Comparison of ENCODE assay signal across 1 cellular context in the genomic region with DNA sequence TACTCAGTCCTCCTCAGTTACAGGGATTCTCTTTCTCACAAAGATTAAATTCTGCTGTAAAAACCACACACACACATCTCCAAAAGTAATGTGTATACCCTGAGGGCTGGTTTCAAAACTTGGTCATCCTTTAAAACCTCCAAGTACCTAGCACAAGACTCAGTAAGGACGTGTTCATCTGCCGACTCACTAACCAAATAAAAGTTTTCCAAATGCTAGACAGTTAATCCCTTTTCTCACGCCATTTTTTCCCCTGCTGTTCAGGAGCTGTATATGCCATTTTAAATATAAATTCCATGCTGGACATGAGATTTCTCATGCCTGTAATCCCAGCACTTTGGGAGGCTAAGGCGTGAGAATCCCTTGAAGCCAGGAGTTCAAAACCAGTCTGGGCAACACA.
A peak's percentile ranks its signal among the peaks of the same experiment; 100 is the strongest.
TF ChIP-seq lines count a peak whose summit lies in the region.

No MANE protein-coding gene starts in this region.

TF ChIP-seq in HEK293, 187 proteins besides CTCF, POLR2A, EP300 and RAD21 (continued from another document):
- TF ChIP-seq, protein P1, sequence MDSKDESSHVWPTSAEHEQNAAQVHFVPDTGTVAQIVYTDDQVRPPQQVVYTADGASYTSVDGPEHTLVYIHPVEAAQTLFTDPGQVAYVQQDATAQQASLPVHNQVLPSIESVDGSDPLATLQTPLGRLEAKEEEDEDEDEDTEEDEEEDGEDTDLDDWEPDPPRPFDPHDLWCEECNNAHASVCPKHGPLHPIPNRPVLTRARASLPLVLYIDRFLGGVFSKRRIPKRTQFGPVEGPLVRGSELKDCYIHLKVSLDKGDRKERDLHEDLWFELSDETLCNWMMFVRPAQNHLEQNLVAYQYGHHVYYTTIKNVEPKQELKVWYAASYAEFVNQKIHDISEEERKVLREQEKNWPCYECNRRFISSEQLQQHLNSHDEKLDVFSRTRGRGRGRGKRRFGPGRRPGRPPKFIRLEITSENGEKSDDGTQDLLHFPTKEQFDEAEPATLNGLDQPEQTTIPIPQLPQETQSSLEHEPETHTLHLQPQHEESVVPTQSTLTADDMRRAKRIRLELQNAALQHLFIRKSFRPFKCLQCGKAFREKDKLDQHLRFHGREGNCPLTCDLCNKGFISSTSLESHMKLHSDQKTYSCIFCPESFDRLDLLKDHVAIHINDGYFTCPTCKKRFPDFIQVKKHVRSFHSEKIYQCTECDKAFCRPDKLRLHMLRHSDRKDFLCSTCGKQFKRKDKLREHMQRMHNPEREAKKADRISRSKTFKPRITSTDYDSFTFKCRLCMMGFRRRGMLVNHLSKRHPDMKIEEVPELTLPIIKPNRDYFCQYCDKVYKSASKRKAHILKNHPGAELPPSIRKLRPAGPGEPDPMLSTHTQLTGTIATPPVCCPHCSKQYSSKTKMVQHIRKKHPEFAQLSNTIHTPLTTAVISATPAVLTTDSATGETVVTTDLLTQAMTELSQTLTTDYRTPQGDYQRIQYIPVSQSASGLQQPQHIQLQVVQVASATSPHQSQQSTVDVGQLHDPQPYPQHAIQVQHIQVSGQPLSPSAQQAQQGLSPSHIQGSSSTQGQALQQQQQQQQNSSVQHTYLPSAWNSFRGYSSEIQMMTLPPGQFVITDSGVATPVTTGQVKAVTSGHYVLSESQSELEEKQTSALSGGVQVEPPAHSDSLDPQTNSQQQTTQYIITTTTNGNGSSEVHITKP (tag by site-specific recombination; IDR thresholded peaks at IDR 0.05) = 0 out of 2 replicates have a peak, but pooled peaks have one; percentile 3
- TF ChIP-seq SP7 (tag by site-specific recombination; IDR thresholded peaks at IDR 0.05) (0 out of 2 replicates have a peak, but pooled peaks have one; percentile 37), HOXD13 (CRISPR knock-in tag; IDR thresholded peaks at IDR 0.05; ENCODE audit: borderline replicate concordance) (0 out of 2 replicates have a peak, but pooled peaks have one; percentile 72), ZNF366 (tag by site-specific recombination; conservative IDR thresholded peaks at IDR 0.05) (0 out of 2 replicates have a peak, but pooled peaks have one; percentile 13), IKZF3 (tag by site-specific recombination; IDR thresholded peaks at IDR 0.05) (peak; percentile 15; the same call in 1 of the 2 replicates), ZXDB (tag by site-specific recombination; IDR thresholded peaks at IDR 0.05) (0 out of 2 replicates have a peak, but pooled peaks have one; percentile 13), OSR2 (tag by site-specific recombination; IDR thresholded peaks at IDR 0.05) (peak; percentile 39; the same call in 1 of the 2 replicates), ZSCAN30 (tag by site-specific recombination; IDR thresholded peaks at IDR 0.05) (0 out of 2 replicates have a peak, but pooled peaks have one; percentile 9), ZBTB17 (tag by site-specific recombination; IDR thresholded peaks at IDR 0.05) (peak; percentile 34), KLF10 (tag by site-specific recombination; IDR thresholded peaks at IDR 0.05) (no peak), GLIS1 (tag by site-specific recombination; IDR thresholded peaks at IDR 0.05) (no peak; the same call in 1 of the 2 replicates), ZNF629 (tag by site-specific recombination; IDR thresholded peaks at IDR 0.05) (peak; percentile 57; the same call in 1 of the 2 replicates), MZF1 (tag by site-specific recombination; IDR thresholded peaks at IDR 0.05; ENCODE audit: borderline replicate concordance) (peak; percentile 43), TRIM28 (IDR thresholded peaks at IDR 0.05; ENCODE audit: borderline replicate concordance, low read length) (peak; percentile 78; the same call in 1 of the 2 replicates), FEZF1 (tag by site-specific recombination; IDR thresholded peaks at IDR 0.05) (peak; percentile 20; the same call in 1 of the 2 replicates), KLF8 (tag by site-specific recombination; IDR thresholded peaks at IDR 0.05) (peak; percentile 47; the same call in 1 of the 2 replicates), ZNF555 (tag by site-specific recombination; conservative IDR thresholded peaks at IDR 0.05) (no peak)
- TF ChIP-seq, protein P2, sequence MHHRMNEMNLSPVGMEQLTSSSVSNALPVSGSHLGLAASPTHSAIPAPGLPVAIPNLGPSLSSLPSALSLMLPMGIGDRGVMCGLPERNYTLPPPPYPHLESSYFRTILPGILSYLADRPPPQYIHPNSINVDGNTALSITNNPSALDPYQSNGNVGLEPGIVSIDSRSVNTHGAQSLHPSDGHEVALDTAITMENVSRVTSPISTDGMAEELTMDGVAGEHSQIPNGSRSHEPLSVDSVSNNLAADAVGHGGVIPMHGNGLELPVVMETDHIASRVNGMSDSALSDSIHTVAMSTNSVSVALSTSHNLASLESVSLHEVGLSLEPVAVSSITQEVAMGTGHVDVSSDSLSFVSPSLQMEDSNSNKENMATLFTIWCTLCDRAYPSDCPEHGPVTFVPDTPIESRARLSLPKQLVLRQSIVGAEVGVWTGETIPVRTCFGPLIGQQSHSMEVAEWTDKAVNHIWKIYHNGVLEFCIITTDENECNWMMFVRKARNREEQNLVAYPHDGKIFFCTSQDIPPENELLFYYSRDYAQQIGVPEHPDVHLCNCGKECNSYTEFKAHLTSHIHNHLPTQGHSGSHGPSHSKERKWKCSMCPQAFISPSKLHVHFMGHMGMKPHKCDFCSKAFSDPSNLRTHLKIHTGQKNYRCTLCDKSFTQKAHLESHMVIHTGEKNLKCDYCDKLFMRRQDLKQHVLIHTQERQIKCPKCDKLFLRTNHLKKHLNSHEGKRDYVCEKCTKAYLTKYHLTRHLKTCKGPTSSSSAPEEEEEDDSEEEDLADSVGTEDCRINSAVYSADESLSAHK (tag by site-specific recombination; IDR thresholded peaks at IDR 0.05) = peak; percentile 58; the same call in 1 of the 2 replicates
- TF ChIP-seq, protein P3, sequence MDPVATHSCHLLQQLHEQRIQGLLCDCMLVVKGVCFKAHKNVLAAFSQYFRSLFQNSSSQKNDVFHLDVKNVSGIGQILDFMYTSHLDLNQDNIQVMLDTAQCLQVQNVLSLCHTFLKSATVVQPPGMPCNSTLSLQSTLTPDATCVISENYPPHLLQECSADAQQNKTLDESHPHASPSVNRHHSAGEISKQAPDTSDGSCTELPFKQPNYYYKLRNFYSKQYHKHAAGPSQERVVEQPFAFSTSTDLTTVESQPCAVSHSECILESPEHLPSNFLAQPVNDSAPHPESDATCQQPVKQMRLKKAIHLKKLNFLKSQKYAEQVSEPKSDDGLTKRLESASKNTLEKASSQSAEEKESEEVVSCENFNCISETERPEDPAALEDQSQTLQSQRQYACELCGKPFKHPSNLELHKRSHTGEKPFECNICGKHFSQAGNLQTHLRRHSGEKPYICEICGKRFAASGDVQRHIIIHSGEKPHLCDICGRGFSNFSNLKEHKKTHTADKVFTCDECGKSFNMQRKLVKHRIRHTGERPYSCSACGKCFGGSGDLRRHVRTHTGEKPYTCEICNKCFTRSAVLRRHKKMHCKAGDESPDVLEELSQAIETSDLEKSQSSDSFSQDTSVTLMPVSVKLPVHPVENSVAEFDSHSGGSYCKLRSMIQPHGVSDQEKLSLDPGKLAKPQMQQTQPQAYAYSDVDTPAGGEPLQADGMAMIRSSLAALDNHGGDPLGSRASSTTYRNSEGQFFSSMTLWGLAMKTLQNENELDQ (tag by site-specific recombination; IDR thresholded peaks at IDR 0.05; ENCODE audit: low read depth) = no peak
- TF ChIP-seq, protein P4, sequence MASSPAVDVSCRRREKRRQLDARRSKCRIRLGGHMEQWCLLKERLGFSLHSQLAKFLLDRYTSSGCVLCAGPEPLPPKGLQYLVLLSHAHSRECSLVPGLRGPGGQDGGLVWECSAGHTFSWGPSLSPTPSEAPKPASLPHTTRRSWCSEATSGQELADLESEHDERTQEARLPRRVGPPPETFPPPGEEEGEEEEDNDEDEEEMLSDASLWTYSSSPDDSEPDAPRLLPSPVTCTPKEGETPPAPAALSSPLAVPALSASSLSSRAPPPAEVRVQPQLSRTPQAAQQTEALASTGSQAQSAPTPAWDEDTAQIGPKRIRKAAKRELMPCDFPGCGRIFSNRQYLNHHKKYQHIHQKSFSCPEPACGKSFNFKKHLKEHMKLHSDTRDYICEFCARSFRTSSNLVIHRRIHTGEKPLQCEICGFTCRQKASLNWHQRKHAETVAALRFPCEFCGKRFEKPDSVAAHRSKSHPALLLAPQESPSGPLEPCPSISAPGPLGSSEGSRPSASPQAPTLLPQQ (tag by site-specific recombination; IDR thresholded peaks at IDR 0.05) = 0 out of 2 replicates have a peak, but pooled peaks have one; percentile 34
